ENCODE assay signal across 1 cellular context in genomic region chr6:28981833-28982475, GRCh38.
A peak's percentile ranks its signal among the peaks of the same experiment; 100 is the strongest.
TF ChIP-seq lines count a peak whose summit lies in the region.

No MANE protein-coding gene starts in this region.

TF ChIP-seq in SK-N-SH treated with all-trans-retinoic acid at 6 μM for 48 hours, 23 proteins besides CTCF, POLR2A, EP300 and RAD21 (continued from another document):
- TF ChIP-seq ZNF70 (CRISPR knock-in tag; IDR thresholded peaks at IDR 0.05) (peak; percentile 86), CSDC2 (CRISPR knock-in tag; IDR thresholded peaks at IDR 0.05) (no peak), ZC3H10 (CRISPR knock-in tag; IDR thresholded peaks at IDR 0.05) (no peak), TOX (CRISPR knock-in tag; IDR thresholded peaks at IDR 0.05; ENCODE audit: borderline replicate concordance) (no peak), SNAI2 (CRISPR knock-in tag; IDR thresholded peaks at IDR 0.05) (no peak), OSR1 (CRISPR knock-in tag; IDR thresholded peaks at IDR 0.05) (no peak), ESRRG (CRISPR knock-in tag; IDR thresholded peaks at IDR 0.05) (no peak), CREB5 (CRISPR knock-in tag; IDR thresholded peaks at IDR 0.05; ENCODE audit: low read depth) (no peak), TSHZ2 (CRISPR knock-in tag; IDR thresholded peaks at IDR 0.05) (no peak)
